ENCODE assay signal across 21 cellular contexts in the genomic region with DNA sequence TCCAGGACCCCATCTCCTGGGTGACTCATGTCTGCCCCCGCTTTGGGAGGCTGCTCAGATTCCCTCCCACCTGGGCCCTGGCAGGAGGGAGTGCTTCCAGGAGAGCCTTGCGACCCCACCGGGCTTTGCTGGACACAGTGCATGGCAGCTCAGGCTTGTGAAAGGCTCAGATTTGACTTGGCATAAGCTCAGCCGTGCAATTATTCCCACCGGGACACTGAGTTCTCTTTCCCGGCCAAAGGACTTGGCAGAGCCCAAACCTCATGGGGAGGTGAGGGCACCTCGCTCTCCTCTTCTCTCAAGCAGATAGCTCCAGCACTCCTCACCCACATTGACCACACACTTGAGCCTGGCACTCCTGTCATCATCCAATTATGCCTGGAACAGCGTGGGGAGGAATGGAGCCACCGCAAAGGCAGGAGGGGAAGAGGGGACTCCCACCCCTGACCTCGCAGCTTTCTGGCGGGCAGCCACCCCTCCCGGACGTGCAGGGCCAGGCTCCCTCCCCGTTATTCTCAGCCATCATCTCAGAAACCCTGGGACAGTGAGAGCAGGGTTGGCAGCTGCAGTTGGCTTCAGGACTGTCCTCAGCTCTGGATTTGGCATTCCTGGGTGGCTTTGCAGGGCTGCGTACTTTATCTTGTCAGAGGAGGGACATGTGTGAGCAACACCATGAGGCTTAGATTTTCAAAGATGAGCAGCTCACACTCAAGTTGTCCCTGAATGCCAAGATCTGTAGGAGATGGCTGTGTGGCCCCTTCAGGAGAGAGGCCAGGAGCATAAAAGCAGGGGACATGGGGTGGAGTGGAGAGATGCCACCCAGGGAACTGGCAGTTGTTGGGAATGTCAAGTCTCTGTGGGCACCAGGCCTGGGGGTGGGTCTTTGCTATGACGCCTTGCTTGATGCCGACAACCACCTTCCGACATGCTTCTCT.
DNase-seq lines count a peak whose midpoint lies in the region; ATAC-seq and TF ChIP-seq lines count a peak whose summit lies in the region.
"Had no signal": no experiment of that assay in that cellular context is flagged by ENCODE, and none has a peak within 500 bp of the region (broad histone marks: within the 10 kb centered on the region; RNA-seq: fewer than 3 reads in every experiment).

No MANE protein-coding gene starts in this region.

- no peaks in the 10 kb centered on the region for H3K27me3 ChIP-seq in right lobe of liver
- H3K27me3 ChIP-seq in psoas muscle (ENCODE audit: insufficient read depth in 3 of 3, low read length in 2 of 3) = peaks cover 0 to 7% (median 0%) of the 10 kb centered on the region in 3 donors
- H3K27me3 ChIP-seq: neural progenitor cell had no signal

- peak overlapping the region in 2 of 3 donors; percentile 43 to 61 for H3K27ac ChIP-seq in right lobe of liver
- no peak overlapping the region for H3K27ac ChIP-seq in psoas muscle
- H3K27ac ChIP-seq: 22Rv1, neural progenitor cell had no signal

- no peak for TF ChIP-seq CTCF in right lobe of liver (IDR thresholded peaks at IDR 0.05)
- TF ChIP-seq CTCF in psoas muscle (IDR thresholded peaks at IDR 0.05) = no peak

- H3K36me3 ChIP-seq in right lobe of liver (no peaks in the 10 kb centered on the region), psoas muscle (ENCODE audit: insufficient read depth in 1 of 2, low read depth in 1 of 2) (no peaks in the 10 kb centered on the region)
- H3K36me3 ChIP-seq: neural progenitor cell had no signal

- WGBS in right lobe of liver (ENCODE audit: insufficient coverage, low coverage, low lambda C conversion rate, missing lambda C conversion rate) = 48% methylated on average over 6 of the region's 18 CpGs
- 29 to 46% (median 31%) methylated on average over 18 of the region's 18 CpGs for WGBS in psoas muscle, 3 donors

- H3K4me3 ChIP-seq in right lobe of liver = no peak overlapping the region
- no peak overlapping the region for H3K4me3 ChIP-seq in psoas muscle
- H3K4me3 ChIP-seq: neural progenitor cell had no signal

- intact Hi-C loops in right lobe of liver (cut with DNase I) = no loop called here
- intact Hi-C loops in psoas muscle (cut with DNase I) = no loop called here

- no peaks in the 10 kb centered on the region for H3K9me3 ChIP-seq in right lobe of liver
- H3K9me3 ChIP-seq in psoas muscle = no peaks in the 10 kb centered on the region

- no peak for TF ChIP-seq POLR2A in right lobe of liver (IDR thresholded peaks at IDR 0.05)

- DNase-seq in DMS 273 (lab: John Stamatoyannopoulos, UW; ENCODE audit: unreplicated experiment) = peak; percentile 17
- DNase-seq in DMS 273 treated with DMSO at 0.1 percent for 48 hours (lab: John Stamatoyannopoulos, UW) = no peak
- peak; percentile 33 for DNase-seq in ecto neural progenitor cell (ENCODE audit: low spot score)
- DNase-seq in right lobe of liver = peak in 2 of 3 donors; percentile 81 to 93
- DNase-seq in ureter (ENCODE audit: low spot score) = peak; percentile 37
- DNase-seq in glomerular visceral epithelial cell (ENCODE audit: extremely low spot score) = no peak
- DNase-seq in psoas muscle = no peak
- DNase-seq: activated CD4-positive, CD25-positive, alpha-beta regulatory T cell treated with anti-CD3 and anti-CD28 coated beads, Interleukin-2, amount 50 U/mL, for 72 hours; activated CD8-positive, alpha-beta T cell treated with anti-CD3 and anti-CD28 coated beads for 36 hours; activated gamma-delta T cell; activated naive CD8-positive, alpha-beta T cell treated with anti-CD3 and anti-CD28 coated beads, Interleukin-2, amount 50 U/mL, for 24 hours; CD8-positive, alpha-beta memory T cell; DND-41; NCI-H510A; NK-92 treated with Interleukin-12 subunit alpha and Interleukin-12 subunit beta, amount 100 ng/mL, for 24 hours; stimulated activated CD8-positive, alpha-beta memory T cell treated with anti-CD3 and anti-CD28 coated beads, Interleukin-4, amount 100 ng/mL, for 48 hours; trophoblast cell had no signal

- H3K4me1 ChIP-seq in right lobe of liver = peaks cover 0 to 20% (median 7%) of the 10 kb centered on the region in 4 donors
- H3K4me1 ChIP-seq in psoas muscle = no peaks in the 10 kb centered on the region
- H3K4me1 ChIP-seq: neural progenitor cell had no signal

- ATAC-seq in right lobe of liver = peak; percentile 80 to 94 (median 92)
- ATAC-seq in psoas muscle = no peak
- ATAC-seq in GM18498 (IDR thresholded peaks at IDR 0.05; ENCODE audit: unreplicated experiment) = no peak
- ATAC-seq: activated CD8-positive, alpha-beta T cell treated with anti-CD3 and anti-CD28 coated beads for 36 hours; activated naive CD8-positive, alpha-beta T cell treated with anti-CD3 and anti-CD28 coated beads, Interleukin-2, amount 50 U/mL, for 24 hours; Panc1 had no signal

Comparison
In these comparisons a context has a peak if more than half of its experiments do, and no peak if none do; other contexts are left out.
1. DNase-seq: peak in DMS 273 (single experiment), ecto neural progenitor cell (single experiment), right lobe of liver (2 of 3) and ureter (single experiment); none in DMS 273 treated with DMSO at 0.1 percent for 48 hours (single experiment), glomerular visceral epithelial cell (single experiment) and psoas muscle (0 of 2).
2. ATAC-seq: peak in right lobe of liver (4 of 4); none in psoas muscle (0 of 4) and GM18498 (single experiment).